ENCODE assay signal across 19 cellular contexts in genomic region chr2:237097326-237097910, GRCh38. TPM values are rescaled to one million over a fixed set of nuclear protein-coding genes. Genes with fewer than 3 reads are reported as not detected.
DNase-seq lines count a peak whose midpoint lies in the region; ATAC-seq and TF ChIP-seq lines count a peak whose summit lies in the region.
"Had no signal": no experiment of that assay in that cellular context is flagged by ENCODE, and none has a peak within 500 bp of the region (broad histone marks: within the 10 kb centered on the region; RNA-seq: fewer than 3 reads in every experiment).

No MANE protein-coding gene starts in this region.

- TSS peak; percentile 79 for BruUV-seq in mammary epithelial cell (replicated peaks; lab: Mats Ljungman, UMichigan)

- H4K20me1 ChIP-seq in mammary epithelial cell (ENCODE audit: insufficient read depth, low read length) (no peaks in the 10 kb centered on the region), smooth muscle cell (ENCODE audit: low read depth) (no peaks in the 10 kb centered on the region)

- ATAC-seq in foreskin keratinocyte = peak; percentile 11
- ATAC-seq: activated CD8-positive, alpha-beta T cell treated with anti-CD3 and anti-CD28 coated beads, Interleukin-2, amount 10 ng/mL, durations not matched to agents 7 days and 5 days; T-cell had no signal

- no peaks in the 10 kb centered on the region for H3K27me3 ChIP-seq in mammary epithelial cell (ENCODE audit: insufficient read depth, low read length)
- H3K27me3 ChIP-seq in foreskin keratinocyte = no peaks in the 10 kb centered on the region
- no peaks in the 10 kb centered on the region for H3K27me3 ChIP-seq in smooth muscle cell (ENCODE audit: low read depth)
- H3K27me3 ChIP-seq: sigmoid colon had no signal

- H3K4me3 ChIP-seq in mammary epithelial cell (replicated peaks in 1 of 3; ENCODE audit: insufficient read depth in 1 of 3, low read depth in 2 of 3, low read length in 3 of 3) (no peak overlapping the region), smooth muscle cell (no peak overlapping the region)
- H3K4me3 ChIP-seq: sigmoid colon had no signal

- H3K9me3 ChIP-seq in mammary epithelial cell (replicated peaks; ENCODE audit: insufficient read depth, low read length) (no peaks in the 10 kb centered on the region), smooth muscle cell (replicated peaks; ENCODE audit: low read depth) (no peaks in the 10 kb centered on the region)
- H3K9me3 ChIP-seq: sigmoid colon had no signal

- dilution Hi-C loops in mammary epithelial cell (cut with HindIII; ENCODE audit: low sequenced_read_pairs) = no loop called here

- H3K4me2 ChIP-seq in mammary epithelial cell (ENCODE audit: insufficient read depth, low read depth, low read length) (peak overlapping the region; percentile 58), smooth muscle cell (peak overlapping the region; percentile 57)
- H3K4me2 ChIP-seq: KMS-11 had no signal

- CTCF ChIA-PET in mammary epithelial cell (lab: Charles Lee; ENCODE audit: low non-redundant PET) = no interaction called here

- 43% methylated on average over 2 of the region's 2 CpGs for WGBS in mammary epithelial cell (ENCODE audit: low coverage, missing lambda C conversion rate)
- WGBS in smooth muscle cell (ENCODE audit: low lambda C conversion rate) = 27% methylated on average over 2 of the region's 2 CpGs

- TF ChIP-seq CTCF in mammary epithelial cell (conservative IDR thresholded peaks at IDR 0.05 in 1 of 2, IDR thresholded peaks at IDR 0.05 in 1 of 2; ENCODE audit: extremely low read depth in 1 of 2, insufficient read depth in 1 of 2, low read depth in 1 of 2, low read length in 2 of 2) = no peak
- no peak for TF ChIP-seq CTCF in foreskin keratinocyte (conservative IDR thresholded peaks at IDR 0.05)
- no peak for TF ChIP-seq CTCF in smooth muscle cell (IDR thresholded peaks at IDR 0.05; ENCODE audit: borderline replicate concordance, insufficient read depth, poor library complexity, severe bottlenecking)

- intact Hi-C loops in mammary epithelial cell (cut with micrococcal nuclease) = no loop called here

- peaks cover 44% of the 10 kb centered on the region for H3K4me1 ChIP-seq in mammary epithelial cell (ENCODE audit: insufficient read depth, low read length)
- peaks cover 44% of the 10 kb centered on the region for H3K4me1 ChIP-seq in foreskin keratinocyte
- peaks cover 17% of the 10 kb centered on the region for H3K4me1 ChIP-seq in smooth muscle cell (ENCODE audit: low read depth)

- H3F3A ChIP-seq in smooth muscle cell (ENCODE audit: low read depth) = peaks cover 26% of the 10 kb centered on the region

- H2AFZ ChIP-seq in mammary epithelial cell (ENCODE audit: low read depth, low read length) = no peak overlapping the region
- no peak overlapping the region for H2AFZ ChIP-seq in smooth muscle cell (ENCODE audit: low read depth)

- peak overlapping the region; percentile 80 for H3K27ac ChIP-seq in mammary epithelial cell (ENCODE audit: insufficient read depth, low read depth, low read length)
- peak overlapping the region; percentile 91 for H3K27ac ChIP-seq in foreskin keratinocyte
- H3K27ac ChIP-seq in smooth muscle cell (ENCODE audit: low read depth) = peak overlapping the region; percentile 94
- H3K27ac ChIP-seq: KMS-11 had no signal

- in situ Hi-C loops in mammary epithelial cell (cut with MboI; ENCODE audit: low sequenced_read_pairs in 2 of 2) = no loop called here

- H3K36me3 ChIP-seq in mammary epithelial cell (ENCODE audit: insufficient read depth, low read length) (peaks cover 41% of the 10 kb centered on the region), smooth muscle cell (ENCODE audit: low read depth) (peaks cover 6% of the 10 kb centered on the region)

- DNase-seq in LHCN-M2 (ENCODE audit: low read depth) (peak; percentile 62), mammary epithelial cell (peak; percentile 25), foreskin keratinocyte (peak in 1 of 2 donors; percentile 42), smooth muscle cell (lab: John Stamatoyannopoulos, UW; ENCODE audit: unreplicated experiment) (no peak), hepatic stellate cell (ENCODE audit: low spot score) (no peak), NCI-H69 (lab: John Stamatoyannopoulos, UW) (no peak)
- DNase-seq in stimulated activated CD4-positive, alpha-beta T cell treated with anti-CD3 and anti-CD28 coated beads, Interleukin-4, amount 100 ng/mL, for 24 hours = no peak
- DNase-seq: activated CD4-positive, alpha-beta T cell treated with anti-CD3 and anti-CD28 coated beads for 1 hour; activated CD8-positive, alpha-beta T cell treated with anti-CD3 and anti-CD28 coated beads, Interleukin-2, amount 10 ng/mL, durations not matched to agents 7 days and 5 days; activated naive CD4-positive, alpha-beta T cell treated with anti-CD3 and anti-CD28 coated beads for 36 hours; cerebellar nuclear complex; NCI-H187; NCI-H774; posterior cingulate gyrus; SHP77; sigmoid colon; stimulated activated CD4-positive, alpha-beta T cell treated with anti-CD3 and anti-CD28 coated beads, Interleukin-1b, Interleukin-23, amount 100 ng/mL, for 48 hours; T-cell had no signal

- H3K79me2 ChIP-seq in mammary epithelial cell (ENCODE audit: insufficient read depth, low read length) = peaks cover 32% of the 10 kb centered on the region
- H3K79me2 ChIP-seq in smooth muscle cell (ENCODE audit: low read depth) = peaks cover 48% of the 10 kb centered on the region

- H3K9ac ChIP-seq in mammary epithelial cell (ENCODE audit: insufficient read depth, low read length) = peak overlapping the region; percentile 29
- H3K9ac ChIP-seq in smooth muscle cell (ENCODE audit: low read depth) = peak overlapping the region; percentile 66
- H3K9ac ChIP-seq: KMS-11 had no signal

RNA-seq across cellular contexts. Expression of gene COPS8, which starts 11.7 kb away (rescaled TPM):
- total RNA-seq in LHCN-M2 (2014; rRNA removed) (422 and 544 TPM in 2 replicates), mammary epithelial cell (100 to 1,000 TPM; 102 to 111 TPM), foreskin keratinocyte (94.8 and 102 TPM in 2 replicates), smooth muscle cell (159 and 194 TPM in 2 replicates)
- 79.2 TPM for polyA plus RNA-seq in LHCN-M2 (2012)
- polyA plus RNA-seq in mammary epithelial cell (113 TPM), foreskin keratinocyte (74.3 and 91.3 TPM in 2 replicates), smooth muscle cell (130 and 132 TPM in 2 replicates)
- polyA minus RNA-seq in mammary epithelial cell = 88.4 TPM

Comparison
In these comparisons a context has a peak if more than half of its experiments do, and no peak if none do; other contexts are left out.
1. DNase-seq: peak in LHCN-M2 (single experiment) and mammary epithelial cell (single experiment); none in smooth muscle cell (single experiment), stimulated activated CD4-positive, alpha-beta T cell treated with anti-CD3 and anti-CD28 coated beads, Interleukin-4, amount 100 ng/mL, for 24 hours (single experiment), hepatic stellate cell (single experiment) and NCI-H69 (single experiment).
2. Peak in every context shown above with its lines, with median percentiles within 50 percentile points of each other: H3K27ac ChIP-seq.